In genomic region chr12:29980304-29980703, GRCh38 we compare ENCODE assay signal across 20 cellular contexts.
A peak's percentile ranks its signal among the peaks of the same experiment; 100 is the strongest.
DNase-seq lines count a peak whose midpoint lies in the region; ATAC-seq and TF ChIP-seq lines count a peak whose summit lies in the region.
"Had no signal": no experiment of that assay in that cellular context is flagged by ENCODE, and none has a peak within 500 bp of the region (broad histone marks: within the 10 kb centered on the region; RNA-seq: fewer than 3 reads in every experiment).

No MANE protein-coding gene starts in this region.

- no peaks in the 10 kb centered on the region for H3K36me3 Mint-ChIP-seq in activated T-helper 17 cell treated with anti-CD3 and anti-CD28 coated beads, Interleukin-2, amount 50 U/mL, for 72 hours (ENCODE audit: low read depth)
- no peaks in the 10 kb centered on the region for H3K36me3 Mint-ChIP-seq in activated T-helper 2 cell treated with anti-CD3 and anti-CD28 coated beads, Interferon-gamma antibody, Interleukin-2, Interleukin-4, amounts not matched to agents 10 μg/mL and 5 μg/mL and 100 μg/mL, durations not matched to agents 14 hours and 24 hours and 36 hours (ENCODE audit: low read depth)
- H3K36me3 Mint-ChIP-seq: IgD-negative memory B cell had no signal

- DNase-seq in Jurkat, Clone E6-1 (ENCODE audit: low read depth, low spot score): peak; percentile 7
- DNase-seq in MV-4-11 (lab: John Stamatoyannopoulos, UW): peak; percentile 3
- DNase-seq in uterus: no peak
- no peak for DNase-seq in activated T-helper 2 cell treated with anti-CD3 and anti-CD28 coated beads, Interferon-gamma antibody, Interleukin-2, Interleukin-4, amounts not matched to agents 10 μg/mL and 5 μg/mL and 100 μg/mL, durations not matched to agents 14 hours and 24 hours and 36 hours (ENCODE audit: low spot score)
- DNase-seq: AML-193; CD4-positive, alpha-beta T cell; DMS153; DMS79; GDM1; GM23248 had no signal

- no peak for TF ChIP-seq CTCF in uterus (IDR thresholded peaks at IDR 0.05)

- no peaks in the 10 kb centered on the region for H3K4me1 Mint-ChIP-seq in activated T-helper 17 cell treated with anti-CD3 and anti-CD28 coated beads, Interleukin-2, amount 50 U/mL, for 72 hours
- H3K4me1 Mint-ChIP-seq in activated T-helper 2 cell treated with anti-CD3 and anti-CD28 coated beads, Interferon-gamma antibody, Interleukin-2, Interleukin-4, amounts not matched to agents 10 μg/mL and 5 μg/mL and 100 μg/mL, durations not matched to agents 14 hours and 24 hours and 36 hours (ENCODE audit: low read depth): no peaks in the 10 kb centered on the region
- H3K4me1 Mint-ChIP-seq: IgD-negative memory B cell had no signal

- no peak overlapping the region for H3K4me3 Mint-ChIP-seq in activated T-helper 17 cell treated with anti-CD3 and anti-CD28 coated beads, Interleukin-2, amount 50 U/mL, for 72 hours
- H3K4me3 Mint-ChIP-seq in activated T-helper 2 cell treated with anti-CD3 and anti-CD28 coated beads, Interferon-gamma antibody, Interleukin-2, Interleukin-4, amounts not matched to agents 10 μg/mL and 5 μg/mL and 100 μg/mL, durations not matched to agents 14 hours and 24 hours and 36 hours (ENCODE audit: low read depth): no peak overlapping the region
- H3K4me3 Mint-ChIP-seq: CD4-positive, alpha-beta T cell; IgD-negative memory B cell had no signal

- H3K27me3 ChIP-seq in uterus: no peaks in the 10 kb centered on the region

- no peaks in the 10 kb centered on the region for H3K9me3 ChIP-seq in uterus
- H3K9me3 ChIP-seq: A549, HAP-1 had no signal

- no peak overlapping the region for H3K4me3 ChIP-seq in Jurkat, Clone E6-1 (ENCODE audit: low read length)
- no peak overlapping the region for H3K4me3 ChIP-seq in uterus
- H3K4me3 ChIP-seq: A549, GM23248, HAP-1 had no signal

- peaks cover 10% of the 10 kb centered on the region for H3K9me3 Mint-ChIP-seq in activated T-helper 17 cell treated with anti-CD3 and anti-CD28 coated beads, Interleukin-2, amount 50 U/mL, for 72 hours
- peaks cover 5% of the 10 kb centered on the region for H3K9me3 Mint-ChIP-seq in activated T-helper 2 cell treated with anti-CD3 and anti-CD28 coated beads, Interferon-gamma antibody, Interleukin-2, Interleukin-4, amounts not matched to agents 10 μg/mL and 5 μg/mL and 100 μg/mL, durations not matched to agents 14 hours and 24 hours and 36 hours

- no peak overlapping the region for H3K27ac ChIP-seq in uterus
- H3K27ac ChIP-seq: 22Rv1, A549, C4-2B, GM23248 had no signal

- intact Hi-C loops in uterus (cut with DNase I; ENCODE audit: low total_unique reads): no loop called here
- intact Hi-C loops in activated T-helper 2 cell treated with anti-CD3 and anti-CD28 coated beads, Interferon-gamma antibody, Interleukin-2, Interleukin-4, amounts not matched to agents 10 μg/mL and 5 μg/mL and 100 μg/mL, durations not matched to agents 14 hours and 24 hours and 36 hours (cut with micrococcal nuclease): no loop called here

- no peaks in the 10 kb centered on the region for H3K4me1 ChIP-seq in uterus
- H3K4me1 ChIP-seq: A549, HAP-1 had no signal

- no peaks in the 10 kb centered on the region for H3K36me3 ChIP-seq in uterus
- H3K36me3 ChIP-seq: HAP-1 had no signal

- H3K27ac Mint-ChIP-seq in activated T-helper 17 cell treated with anti-CD3 and anti-CD28 coated beads, Interleukin-2, amount 50 U/mL, for 72 hours: no peak overlapping the region
- H3K27ac Mint-ChIP-seq in activated T-helper 2 cell treated with anti-CD3 and anti-CD28 coated beads, Interferon-gamma antibody, Interleukin-2, Interleukin-4, amounts not matched to agents 10 μg/mL and 5 μg/mL and 100 μg/mL, durations not matched to agents 14 hours and 24 hours and 36 hours: no peak overlapping the region
- H3K27ac Mint-ChIP-seq: CD4-positive, alpha-beta T cell; IgD-negative memory B cell had no signal

- no peak for TF ChIP-seq POLR2A in uterus (IDR thresholded peaks at IDR 0.05)

- H3K27me3 Mint-ChIP-seq in activated T-helper 17 cell treated with anti-CD3 and anti-CD28 coated beads, Interleukin-2, amount 50 U/mL, for 72 hours: no peaks in the 10 kb centered on the region
- H3K27me3 Mint-ChIP-seq in activated T-helper 2 cell treated with anti-CD3 and anti-CD28 coated beads, Interferon-gamma antibody, Interleukin-2, Interleukin-4, amounts not matched to agents 10 μg/mL and 5 μg/mL and 100 μg/mL, durations not matched to agents 14 hours and 24 hours and 36 hours (ENCODE audit: low read depth): no peaks in the 10 kb centered on the region
- H3K27me3 Mint-ChIP-seq: CD4-positive, alpha-beta T cell; IgD-negative memory B cell had no signal

- ATAC-seq in GM18907 (IDR thresholded peaks at IDR 0.05; ENCODE audit: unreplicated experiment) (peak; percentile 44), GM18498 (IDR thresholded peaks at IDR 0.05; ENCODE audit: unreplicated experiment) (no peak), HG03378 (IDR thresholded peaks at IDR 0.05; ENCODE audit: unreplicated experiment) (no peak)
- ATAC-seq in activated T-helper 17 cell treated with anti-CD3 and anti-CD28 coated beads, Interleukin-2, amount 50 U/mL, for 72 hours (replicated peaks): peak; percentile 19
- ATAC-seq: A549, HepG2 had no signal

Comparison
In these comparisons a context has a peak if more than half of its experiments do, and no peak if none do; other contexts are left out.
1. ATAC-seq: peak in GM18907 (single experiment) and activated T-helper 17 cell treated with anti-CD3 and anti-CD28 coated beads, Interleukin-2, amount 50 U/mL, for 72 hours (single experiment); none in GM18498 (single experiment) and HG03378 (single experiment).
2. DNase-seq: peak in Jurkat, Clone E6-1 (single experiment) and MV-4-11 (single experiment); none in uterus (0 of 2) and activated T-helper 2 cell treated with anti-CD3 and anti-CD28 coated beads, Interferon-gamma antibody, Interleukin-2, Interleukin-4, amounts not matched to agents 10 μg/mL and 5 μg/mL and 100 μg/mL, durations not matched to agents 14 hours and 24 hours and 36 hours (single experiment).